Comparison of ENCODE assay signal across 14 cellular contexts in genomic region chr3:99720985-99721632, GRCh38.
DNase-seq lines count a peak whose midpoint lies in the region; ATAC-seq, FAIRE-seq and TF ChIP-seq lines count a peak whose summit lies in the region.
"Had no signal": no experiment of that assay in that cellular context is flagged by ENCODE, and none has a peak within 500 bp of the region (broad histone marks: within the 10 kb centered on the region; RNA-seq: fewer than 3 reads in every experiment).

No MANE protein-coding gene starts in this region.

- H3K4me2 ChIP-seq in HepG2 (ENCODE audit: low read depth, low read length) = no peak overlapping the region

- FAIRE-seq in HepG2 (lab: Jason Lieb, UNC) = no peak
- no peak for FAIRE-seq in RCC 7860 (lab: Jason Lieb, UNC)
- FAIRE-seq: colon had no signal

- TF ChIP-seq POLR2A in HepG2 (IDR thresholded peaks at IDR 0.05; ENCODE audit: insufficient read depth in 1 of 2, low read depth in 2 of 2, low read length in 2 of 2) = no peak
- no peak for TF ChIP-seq POLR2A in right lobe of liver (IDR thresholded peaks at IDR 0.05)
- TF ChIP-seq POLR2A in spleen (IDR thresholded peaks at IDR 0.05) = no peak

- no peaks in the 10 kb centered on the region for H3K79me2 ChIP-seq in HepG2 (ENCODE audit: insufficient read depth, low read length)

- no peak overlapping the region for H3K9ac ChIP-seq in HepG2 (ENCODE audit: insufficient read depth, low read depth, low read length)

- no peak overlapping the region for H3K4me3 ChIP-seq in HepG2 (replicated peaks in 1 of 3; ENCODE audit: insufficient read depth in 1 of 3, low read depth in 2 of 3, low read length in 3 of 3)
- H3K4me3 ChIP-seq in right lobe of liver = no peak overlapping the region
- H3K4me3 ChIP-seq in SJCRH30 = no peak overlapping the region
- H3K4me3 ChIP-seq in spleen = no peak overlapping the region
- H3K4me3 ChIP-seq: gastroesophageal sphincter had no signal

- no peaks in the 10 kb centered on the region for H3K27me3 ChIP-seq in HepG2 (ENCODE audit: control insufficient read depth in 1 of 2, insufficient read depth in 2 of 2, low read length in 2 of 2)
- no peaks in the 10 kb centered on the region for H3K27me3 ChIP-seq in right lobe of liver
- H3K27me3 ChIP-seq in SJCRH30 = no peaks in the 10 kb centered on the region
- H3K27me3 ChIP-seq in spleen (replicated peaks in 1 of 7) = no peaks in the 10 kb centered on the region
- H3K27me3 ChIP-seq: gastroesophageal sphincter had no signal

- TF ChIP-seq CTCF in HepG2 (CRISPR knock-in tag; IDR thresholded peaks at IDR 0.05) (no peak), right lobe of liver (IDR thresholded peaks at IDR 0.05) (no peak), spleen (IDR thresholded peaks at IDR 0.05 in 8 of 11, conservative IDR thresholded peaks at IDR 0.05 in 3 of 11) (no peak)

- POLR2A ChIA-PET in HepG2 (lab: Yijun Ruan, JAX) = no interaction called here

- no peak for TF ChIP-seq RAD21 in HepG2 (CRISPR knock-in tag; IDR thresholded peaks at IDR 0.05)

- H3K4me1 ChIP-seq in HepG2 (ENCODE audit: insufficient read depth, low read length) (no peaks in the 10 kb centered on the region), right lobe of liver (no peaks in the 10 kb centered on the region), SJCRH30 (peaks cover 16% of the 10 kb centered on the region), spleen (no peaks in the 10 kb centered on the region)

- in situ Hi-C loops in HepG2 (cut with HindIII; ENCODE audit: extremely low pct_ligation_motif_present, low pct_unique_long_range_greater_than_20kb) = no loop called here

- no TSS peak for BruUV-seq in HepG2 (replicated peaks; lab: Mats Ljungman, UMichigan)

- H3K27ac ChIP-seq in HepG2 (ENCODE audit: extremely low read length, insufficient read depth, low read length) = no peak overlapping the region
- no peak overlapping the region for H3K27ac ChIP-seq in right lobe of liver
- no peak overlapping the region for H3K27ac ChIP-seq in SJCRH30
- no peak overlapping the region for H3K27ac ChIP-seq in spleen
- H3K27ac ChIP-seq: gastroesophageal sphincter had no signal

- TF ChIP-seq EP300 in HepG2 (IDR thresholded peaks at IDR 0.05; ENCODE audit: low read depth in 2 of 2, low read length in 2 of 2) (no peak), HepG2 (CRISPR knock-in tag; IDR thresholded peaks at IDR 0.05; ENCODE audit: borderline replicate concordance) (no peak)

- DNase-seq in HepG2 (ENCODE audit: low spot score) = no peak
- no peak for DNase-seq in right lobe of liver
- peak; percentile 24 to 58 for DNase-seq in SJCRH30
- DNase-seq in left ventricle myocardium superior = peak; percentile 45
- no peak for DNase-seq in NCI-H128 (lab: John Stamatoyannopoulos, UW; ENCODE audit: unreplicated experiment)
- no peak for DNase-seq in spleen
- no peak for DNase-seq in RCC 7860 (ENCODE audit: low spot score)
- DNase-seq: activated CD4-positive, alpha-beta T cell treated with anti-CD3 and anti-CD28 coated beads, Interleukin-2, amount 50 U/mL, for 4 hours; activated naive CD4-positive, alpha-beta T cell; GF-D8; NCI-H82 had no signal

- ATAC-seq in HepG2 (no peak), right lobe of liver (no peak), left ventricle myocardium superior (no peak), HG03442 (IDR thresholded peaks at IDR 0.05; ENCODE audit: unreplicated experiment) (no peak)
- ATAC-seq: gastroesophageal sphincter had no signal

- H2AFZ ChIP-seq in HepG2 (ENCODE audit: low read length) = no peak overlapping the region

- CTCF ChIA-PET in HepG2 (lab: Yijun Ruan, JAX; ENCODE audit: low intra/inter-chr PET ratio, low total read pairs) = no interaction called here

- H3K9me3 ChIP-seq in HepG2 (ENCODE audit: low read length) = no peaks in the 10 kb centered on the region
- H3K9me3 ChIP-seq in right lobe of liver = no peaks in the 10 kb centered on the region
- H3K9me3 ChIP-seq in SJCRH30 (replicated peaks) = no peaks in the 10 kb centered on the region
- no peaks in the 10 kb centered on the region for H3K9me3 ChIP-seq in spleen
- H3K9me3 ChIP-seq: gastroesophageal sphincter had no signal

- no peaks in the 10 kb centered on the region for H4K20me1 ChIP-seq in HepG2 (ENCODE audit: insufficient read depth, low read length)

- H3K36me3 ChIP-seq in HepG2 (replicated peaks in 1 of 2; ENCODE audit: control insufficient read depth in 1 of 2, insufficient read depth in 2 of 2, low read length in 2 of 2) (no peaks in the 10 kb centered on the region), right lobe of liver (no peaks in the 10 kb centered on the region), SJCRH30 (no peaks in the 10 kb centered on the region), spleen (no peaks in the 10 kb centered on the region)
- H3K36me3 ChIP-seq: gastroesophageal sphincter had no signal

- 1% methylated on average over 8 of the region's 8 CpGs for WGBS in HepG2 (ENCODE audit: low lambda C conversion rate)
- 22% methylated on average over 8 of the region's 8 CpGs for WGBS in right lobe of liver (ENCODE audit: insufficient coverage, low coverage, low lambda C conversion rate, missing lambda C conversion rate)
- whole genome bisulfite sequencing in spleen, 5 donors = 56 to 73% (median 64%) methylated on average over 8 of the region's 8 CpGs

- intact Hi-C loops in HepG2 (cut with micrococcal nuclease; ENCODE audit: unreplicated experiment) (no loop called here), right lobe of liver (cut with DNase I) (no loop called here), left ventricle myocardium superior (cut with micrococcal nuclease) (no loop called here), spleen (cut with DNase I; ENCODE audit: low total_unique reads) (no loop called here)

TF ChIP-seq in HepG2, 621 proteins besides CTCF, POLR2A, EP300 and RAD21:
- no peak for TF ChIP-seq ZBTB1 (CRISPR knock-in tag; IDR thresholded peaks at IDR 0.05; ENCODE audit: borderline replicate concordance)
- TF ChIP-seq HDAC6 (IDR thresholded peaks at IDR 0.05; ENCODE audit: low read depth, low read length) = no peak
- TF ChIP-seq ZNF12 (CRISPR knock-in tag; IDR thresholded peaks at IDR 0.05) = no peak
- peak; percentile 47 for TF ChIP-seq PCBP2 (optimal IDR thresholded peaks at IDR 0.05; ENCODE audit: low read depth, low read length, poor library complexity, severe bottlenecking)
- TF ChIP-seq CEBPB (IDR thresholded peaks at IDR 0.05; ENCODE audit: borderline replicate concordance, low read depth, low read length) = no peak
- no peak for TF ChIP-seq ZFP62 (CRISPR knock-in tag; IDR thresholded peaks at IDR 0.05)
TF ChIP-seq in HepG2: peak in this region for 1.

Comparison
In these comparisons a context has a peak if more than half of its experiments do, and no peak if none do; other contexts are left out.
1. DNase-seq: peak in SJCRH30 (2 of 2) and left ventricle myocardium superior (single experiment); none in HepG2 (single experiment), right lobe of liver (0 of 3), NCI-H128 (single experiment), spleen (single experiment) and RCC 7860 (single experiment).